In the genomic region with DNA sequence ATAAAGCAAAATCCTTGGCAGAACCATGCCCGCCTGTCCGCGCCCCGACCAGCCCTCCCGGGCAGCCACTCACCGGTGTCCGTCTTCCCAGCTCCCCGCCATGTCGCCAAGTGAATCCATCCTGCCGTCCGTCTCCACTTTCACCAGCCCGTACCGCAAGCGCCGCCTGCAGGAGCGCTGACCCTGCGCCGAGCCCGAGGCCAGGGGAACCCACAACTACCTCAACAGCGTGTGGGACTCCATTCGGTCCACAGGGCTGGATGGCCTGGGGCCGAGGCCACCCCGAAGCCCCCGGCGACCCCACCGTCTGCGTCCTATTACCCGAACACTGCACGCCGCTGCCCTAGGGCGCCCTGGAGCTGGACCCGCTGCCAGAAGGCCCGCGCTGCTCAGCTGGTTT, we compare ENCODE assay signal across 8 cellular contexts.
DNase-seq lines count a peak whose midpoint lies in the region; TF ChIP-seq lines count a peak whose summit lies in the region.
"Not testable (repeated sequence)": the region's sequence is repeated elsewhere in the genome, so short reads cannot be mapped to it uniquely, and the experiment has no call there.

No MANE protein-coding gene starts in this region.

- not testable (repeated sequence) for H3K27me3 Mint-ChIP-seq in endothelial cell (ENCODE audit: unreplicated experiment)

- not testable (repeated sequence) for H3K4me1 ChIP-seq in iPS-18a (ENCODE audit: control insufficient read depth, low read depth, low read length); osteoblast (ENCODE audit: insufficient read depth, low read length); thyroid gland

- H3K9me3 Mint-ChIP-seq in endothelial cell (ENCODE audit: unreplicated experiment), result not testable (repeated sequence)

- H3K9me3 ChIP-seq in iPS-18a (ENCODE audit: control insufficient read depth, low read depth, low read length); osteoblast (ENCODE audit: low read depth, low read length); thyroid gland: not testable (repeated sequence)

- 0 to 8% methylated on average over 12 to 14 of the region's 34 CpGs for WGBS in thyroid gland, 2 donors

- intact Hi-C loops in thyroid gland (cut with DNase I), result not testable (repeated sequence)

- H3K27ac ChIP-seq in iPS-18a (ENCODE audit: low read length); osteoblast (ENCODE audit: low read depth, low read length); thyroid gland: not testable (repeated sequence)

- H3K27ac Mint-ChIP-seq in endothelial cell (ENCODE audit: unreplicated experiment), result not testable (repeated sequence)

- TF ChIP-seq CTCF in endothelial cell (IDR thresholded peaks at IDR 0.05; ENCODE audit: unreplicated experiment); osteoblast (IDR thresholded peaks at IDR 0.05; ENCODE audit: extremely low read depth, low read depth, low read length): not testable (repeated sequence)
- TF ChIP-seq CTCF in thyroid gland (IDR thresholded peaks at IDR 0.05), result peak in 4 of 6 experiments; percentile 30 to 47 (median 38)

- H3K4me3 ChIP-seq in H7 (ENCODE audit: insufficient read depth, low read depth, low read length), result peak overlapping the region; percentile 41
- peak overlapping the region; percentile 30 for H3K4me3 ChIP-seq in iPS-18a (ENCODE audit: low read length)
- not testable (repeated sequence) for H3K4me3 ChIP-seq in osteoblast (ENCODE audit: insufficient read depth, low read length)
- peak overlapping the region in 2 of 3 donors; percentile 35 to 73 for H3K4me3 ChIP-seq in thyroid gland (replicated peaks in 1 of 3)

- not testable (repeated sequence) for H3K36me3 ChIP-seq in H7 (replicated peaks; ENCODE audit: control insufficient read depth, insufficient read depth, low read length); iPS-18a (ENCODE audit: control insufficient read depth, low read depth, low read length); osteoblast (ENCODE audit: insufficient read depth, low read length); thyroid gland

- not testable (repeated sequence) for H3K4me1 Mint-ChIP-seq in endothelial cell (ENCODE audit: unreplicated experiment)

- not testable (repeated sequence) for TF ChIP-seq POLR2A in thyroid gland (IDR thresholded peaks at IDR 0.05)

- H3K9ac ChIP-seq in iPS-18a (ENCODE audit: low read length), result not testable (repeated sequence)

- not testable (repeated sequence) for H3K27me3 ChIP-seq in H7 (ENCODE audit: control insufficient read depth, insufficient read depth, low read length); iPS-18a (ENCODE audit: control insufficient read depth, insufficient read depth, low read length); osteoblast (ENCODE audit: insufficient read depth, low read length); thyroid gland

- not testable (repeated sequence) for H2AFZ ChIP-seq in osteoblast (ENCODE audit: low read length)

- H3K79me2 ChIP-seq in osteoblast (ENCODE audit: insufficient read depth, low read length), result not testable (repeated sequence)

- peak; percentile 61 for DNase-seq in ELF-1 (ENCODE audit: low read depth, low spot score)
- not testable (repeated sequence) for DNase-seq in H7; osteoblast (ENCODE audit: insufficient read length, low spot score, missing footprints)
- peak; percentile 1 for DNase-seq in NCI-H2227 (lab: John Stamatoyannopoulos, UW; ENCODE audit: unreplicated experiment)
- DNase-seq in activated naive CD4-positive, alpha-beta T cell treated with Interleukin-2 at 50 U/mL for 16 hours, result peak; percentile 9
- DNase-seq in endothelial cell (ENCODE audit: low spot score), result peak; percentile 56
- peak; percentile 72 to 74 for DNase-seq in thyroid gland

- peak overlapping the region; percentile 78 for H3K4me3 Mint-ChIP-seq in endothelial cell (ENCODE audit: unreplicated experiment)

- peak overlapping the region; percentile 28 for H3K4me2 ChIP-seq in osteoblast (ENCODE audit: insufficient read depth, low read length)

- H4K20me1 ChIP-seq in osteoblast (ENCODE audit: insufficient read depth, low read length), result not testable (repeated sequence)

- not testable (repeated sequence) for H3K36me3 Mint-ChIP-seq in endothelial cell (ENCODE audit: low read depth, unreplicated experiment)
